Comparison of ENCODE assay signal across 25 cellular contexts in the genomic region with DNA sequence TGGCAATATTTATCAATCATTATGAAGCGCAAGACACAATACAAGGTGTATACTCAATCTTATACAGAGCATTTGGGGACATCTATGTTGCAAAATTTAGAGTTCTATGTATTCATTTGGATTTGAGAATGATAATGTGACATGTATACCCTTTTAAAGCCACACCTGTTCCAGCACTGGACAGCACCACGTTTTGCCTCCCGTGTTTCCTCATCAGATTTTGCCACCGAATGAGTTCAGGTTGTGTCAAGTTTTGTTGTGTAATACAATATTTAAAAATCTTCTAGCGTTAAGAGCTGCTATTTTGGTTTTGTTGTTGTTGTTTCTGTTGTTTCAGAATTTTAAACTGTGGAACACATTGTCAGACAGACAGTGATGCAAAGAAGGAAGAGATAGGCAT.
"Had no signal": no experiment of that assay in that cellular context is flagged by ENCODE, and none has a peak within 500 bp of the region (broad histone marks: within the 10 kb centered on the region; RNA-seq: fewer than 3 reads in every experiment).

No MANE protein-coding gene starts in this region.

- DNase-seq: cortex of kidney; effector CD8-positive, alpha-beta T cell; effector memory CD8-positive, alpha-beta T cell; endodermal cell; erythroblast; esophagus squamous epithelium; foreskin fibroblast; foreskin melanocyte; gastrocnemius medialis; glutamatergic neuron; head of caudate nucleus; heart right ventricle; hippocampal formation; left cardiac atrium; left lung; left ventricle myocardium superior; lower lobe of right lung; mesendoderm; midbrain; naive thymus-derived CD4-positive, alpha-beta T cell; natural killer cell had no signal

- H3K4me3 ChIP-seq: esophagus squamous epithelium, gastrocnemius medialis, heart right ventricle, left lung, lower lobe of right lung had no signal

- H3K27me3 ChIP-seq: esophagus squamous epithelium, gastrocnemius medialis, heart right ventricle, left lung had no signal

- ATAC-seq: effector memory CD8-positive, alpha-beta T cell; esophagus mucosa; gastrocnemius medialis; heart right ventricle; left cardiac atrium; left ventricle myocardium superior; lower lobe of right lung; naive thymus-derived CD4-positive, alpha-beta T cell; natural killer cell had no signal

- H3K27ac ChIP-seq: epithelial cell of prostate, esophagus squamous epithelium, gastrocnemius medialis, heart right ventricle, left lung, lower lobe of right lung had no signal

- H3K36me3 ChIP-seq: esophagus squamous epithelium, gastrocnemius medialis, heart right ventricle, left lung, lower lobe of right lung had no signal

- H3K4me1 ChIP-seq: esophagus squamous epithelium, gastrocnemius medialis, heart right ventricle, left lung, lower lobe of right lung had no signal

- FAIRE-seq: endometrium, keratinocyte had no signal

- H3K9me3 ChIP-seq: esophagus squamous epithelium, gastrocnemius medialis, lower lobe of right lung had no signal
